ENCODE assay signal across 8 cellular contexts in the genomic region with DNA sequence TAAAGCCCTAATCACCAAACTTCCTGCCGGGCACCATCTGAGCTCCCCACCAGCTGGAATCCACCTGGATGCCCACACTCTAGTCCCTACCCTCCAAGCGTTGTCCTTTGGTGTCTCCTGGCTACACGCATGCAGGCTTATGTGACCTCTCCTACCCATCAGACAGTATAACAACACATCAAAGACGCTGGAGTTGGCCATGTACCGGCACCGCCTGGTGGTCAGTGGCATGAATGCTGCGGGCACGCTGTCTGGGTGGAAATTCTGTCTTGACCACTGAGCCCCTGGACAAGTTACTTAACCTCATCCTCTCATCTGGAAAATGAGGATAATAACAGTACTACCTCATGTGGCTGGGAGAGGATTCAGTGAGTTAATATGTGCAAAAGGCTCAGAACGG. TPM values are rescaled to one million over a fixed set of nuclear protein-coding genes. Genes with fewer than 3 reads are reported as not detected.
DNase-seq lines count a peak whose midpoint lies in the region; ATAC-seq and TF ChIP-seq lines count a peak whose summit lies in the region.

No MANE protein-coding gene starts in this region.

- H3K27ac ChIP-seq in GM23248 (0 out of 2 replicates have a peak overlapping the region, but pooled peaks have one; percentile 12), trophoblast cell (ENCODE audit: low read depth, low read length) (no peak overlapping the region)

- no peak overlapping the region for H3K23ac ChIP-seq in trophoblast cell (ENCODE audit: low read length)

- H3K4ac ChIP-seq in trophoblast cell (ENCODE audit: low read depth, low read length), result no peak overlapping the region

- peaks cover 3% of the 10 kb centered on the region for H3K79me1 ChIP-seq in trophoblast cell (ENCODE audit: low read length)

- H3K27me3 ChIP-seq in BJ (ENCODE audit: control insufficient read depth, insufficient read depth, low read length) (no peaks in the 10 kb centered on the region), GM23248 (replicated peaks; ENCODE audit: insufficient read depth) (no peaks in the 10 kb centered on the region), kidney epithelial cell (ENCODE audit: control insufficient read depth, insufficient read depth, low read length) (no peaks in the 10 kb centered on the region), trophoblast cell (ENCODE audit: insufficient read depth, low read length) (no peaks in the 10 kb centered on the region)

- DNase-seq in BJ (ENCODE audit: low read depth), result no peak
- DNase-seq in GM23248, result peak; percentile 34
- peak; percentile 54 for DNase-seq in WTC11 (ENCODE audit: low spot score)
- no peak for DNase-seq in kidney epithelial cell (ENCODE audit: low read depth)
- no peak for DNase-seq in trophoblast cell
- no peak for DNase-seq in occipital lobe (lab: John Stamatoyannopoulos, UW)

- H2AFZ ChIP-seq in GM23248 (no peak overlapping the region), trophoblast cell (ENCODE audit: insufficient read depth, low read length, poor library complexity) (no peak overlapping the region)

- CTCF ChIA-PET in BJ (lab: Yijun Ruan, JAX), result interaction anchor here (1.8 to 5.5 kb wide), 5 partner anchors 9 to 49 kb away, joined by 4 to 25 read pairs (median 9); partner anchors contain the start of gene TBC1D2
- CTCF ChIA-PET in WTC11 (lab: Charles Lee), result interaction anchor here (1.2 to 2.0 kb wide), 4 partner anchors 10 to 142 kb away, joined by 3 to 8 read pairs (median 4); no protein-coding TSS in a partner anchor

- H2BK120ac ChIP-seq in trophoblast cell (ENCODE audit: insufficient read depth, low read length, poor library complexity), result no peak overlapping the region

- TF ChIP-seq CTCF in BJ (IDR thresholded peaks at IDR 0.05; ENCODE audit: insufficient read depth, low read depth, low read length), result peak; percentile 56
- peak; percentile 28; the same call in 1 of the 2 replicates for TF ChIP-seq CTCF in WTC11 (IDR thresholded peaks at IDR 0.05)
- TF ChIP-seq CTCF in kidney epithelial cell (IDR thresholded peaks at IDR 0.05; ENCODE audit: insufficient read depth, low read length, poor library complexity, severe bottlenecking), result peak; percentile 49

- H3K9me3 Mint-ChIP-seq in WTC11, result no peaks in the 10 kb centered on the region

- peaks cover 45% of the 10 kb centered on the region for H3K4me1 Mint-ChIP-seq in WTC11

- no peaks in the 10 kb centered on the region for H3K9me2 ChIP-seq in GM23248 (ENCODE audit: insufficient read depth)

- peaks cover 27% of the 10 kb centered on the region for H3K36me3 Mint-ChIP-seq in WTC11

- POLR2A ChIA-PET in BJ (lab: Charles Lee) (no interaction called here), WTC11 (lab: Charles Lee) (no interaction called here)

- in situ Hi-C loops in GM23248 (cut with MboI), result no loop called here

- H3K4me3 Mint-ChIP-seq in WTC11, result no peak overlapping the region

- no peaks in the 10 kb centered on the region for H4K20me1 ChIP-seq in GM23248 (ENCODE audit: insufficient read depth)

- no peak overlapping the region for H4K91ac ChIP-seq in trophoblast cell (ENCODE audit: low read depth, low read length)

- no peak overlapping the region for H3K14ac ChIP-seq in trophoblast cell (ENCODE audit: low read length)

- no peaks in the 10 kb centered on the region for H3K4me1 ChIP-seq in GM23248 (ENCODE audit: insufficient read depth)
- peaks cover 6 to 12% of the 10 kb centered on the region in 2 experiments for H3K4me1 ChIP-seq in trophoblast cell (ENCODE audit: control insufficient read depth in 1 of 2, insufficient read depth in 2 of 2, low read length in 2 of 2)

- H3K36me3 ChIP-seq in BJ (ENCODE audit: control insufficient read depth, insufficient read depth, low read length) (peaks cover 29% of the 10 kb centered on the region), GM23248 (ENCODE audit: low read depth) (peaks cover 51% of the 10 kb centered on the region), kidney epithelial cell (ENCODE audit: control insufficient read depth, insufficient read depth, low read length) (peaks cover 2% of the 10 kb centered on the region), trophoblast cell (ENCODE audit: control insufficient read depth in 1 of 2, insufficient read depth in 2 of 2, low read length in 2 of 2) (peaks cover 19 to 34% of the 10 kb centered on the region in 2 experiments)

- H3K9ac ChIP-seq in GM23248, result peak overlapping the region; percentile 46; the same call in 1 of the 2 replicates
- H3K9ac ChIP-seq in trophoblast cell (ENCODE audit: low read length), result no peak overlapping the region

- H3K4me2 ChIP-seq in GM23248 (ENCODE audit: unreplicated experiment), result no peak overlapping the region
- H3K4me2 ChIP-seq in trophoblast cell (ENCODE audit: low read length), result no peak overlapping the region

- no peak overlapping the region for H2AK5ac ChIP-seq in trophoblast cell (ENCODE audit: low read length)

- H3K79me2 ChIP-seq in GM23248 (ENCODE audit: insufficient read depth), result no peaks in the 10 kb centered on the region
- H3K79me2 ChIP-seq in trophoblast cell (ENCODE audit: control insufficient read depth, insufficient read depth, low read length, poor library complexity), result no peaks in the 10 kb centered on the region

- no peak overlapping the region for H3K18ac ChIP-seq in trophoblast cell (ENCODE audit: low read length)

- no peaks in the 10 kb centered on the region for H3K9me3 ChIP-seq in GM23248 (ENCODE audit: low read depth)
- no peaks in the 10 kb centered on the region for H3K9me3 ChIP-seq in trophoblast cell (ENCODE audit: insufficient read depth, low read depth, low read length)

- H3K4me3 ChIP-seq in BJ (ENCODE audit: low read depth, low read length) (no peak overlapping the region), GM23248 (no peak overlapping the region), kidney epithelial cell (ENCODE audit: low read depth, low read length) (no peak overlapping the region), trophoblast cell (ENCODE audit: low read depth, low read length) (no peak overlapping the region)

- peak overlapping the region; percentile 67 for H3K27ac Mint-ChIP-seq in WTC11

- H3F3A ChIP-seq in GM23248 (ENCODE audit: insufficient read depth), result no peaks in the 10 kb centered on the region; the same call in 1 of the 2 replicates

- no peak overlapping the region for H4K8ac ChIP-seq in trophoblast cell (ENCODE audit: low read depth, low read length)

- WGBS in GM23248 (ENCODE audit: low coverage in 1 of 2, low lambda C conversion rate in 2 of 2, missing lambda C conversion rate in 2 of 2), 2 experiments, result 93 to 95% methylated on average over 9 of the region's 9 CpGs
- no CpG with 5 or more reads among the region's 9 CpGs for WGBS in trophoblast cell (ENCODE audit: extremely low coverage, insufficient coverage, insufficient read length)

- H3K27me3 Mint-ChIP-seq in WTC11 (ENCODE audit: low read depth), result no peaks in the 10 kb centered on the region

- no peak overlapping the region for H2BK5ac ChIP-seq in trophoblast cell (ENCODE audit: low read depth, low read length, poor library complexity)

- no peak overlapping the region for H2BK12ac ChIP-seq in trophoblast cell (ENCODE audit: low read length)

- H4K12ac ChIP-seq in trophoblast cell (ENCODE audit: low read depth, low read length), result no peak overlapping the region

- ATAC-seq in WTC11, result peak; percentile 11
- no peak for ATAC-seq in GM21737 (IDR thresholded peaks at IDR 0.05; ENCODE audit: unreplicated experiment)
- ATAC-seq in GM18858 (IDR thresholded peaks at IDR 0.05; ENCODE audit: unreplicated experiment), result no peak

TF ChIP-seq in WTC11, 78 proteins besides CTCF, POLR2A, EP300 and RAD21 (continues in another document):
- TF ChIP-seq USF1 (CRISPR knock-in tag; IDR thresholded peaks at IDR 0.05) (no peak), SMAD3 (CRISPR knock-in tag; IDR thresholded peaks at IDR 0.05; ENCODE audit: borderline replicate concordance) (no peak), SMAD4 (CRISPR knock-in tag; IDR thresholded peaks at IDR 0.05) (no peak), FOXP1 (CRISPR knock-in tag; IDR thresholded peaks at IDR 0.05; ENCODE audit: borderline replicate concordance) (no peak), ZNF671 (CRISPR knock-in tag; IDR thresholded peaks at IDR 0.05) (no peak), CREM (CRISPR knock-in tag; IDR thresholded peaks at IDR 0.05) (no peak), NFATC4 (CRISPR knock-in tag; IDR thresholded peaks at IDR 0.05) (no peak), OVOL2 (CRISPR knock-in tag; IDR thresholded peaks at IDR 0.05; ENCODE audit: borderline replicate concordance) (no peak), PRRX2 (CRISPR knock-in tag; IDR thresholded peaks at IDR 0.05) (no peak)

RNA-seq across cellular contexts. Expression of gene CORO2A, which starts 23.4 kb away (rescaled TPM):
- polyA plus RNA-seq in BJ (2011; rRNA removed) (1.2 and 1.5 TPM in 2 replicates), GM23248 (2016; fragmentation: Nextera tagmentation; extraction: Ambion mirVana) (1.3 and 1.5 TPM in 2 replicates)
- polyA minus RNA-seq in BJ (2011; rRNA and poly(A)+ RNA removed), result 1.2 and 1.6 TPM in 2 replicates
- total RNA-seq in GM23248 (2014; rRNA removed; shearing (Covaris generic)), result 0.86 and 1.5 TPM in 2 replicates
- total RNA-seq in WTC11 (2021) (32.5 to 37.0 TPM (median 35.9 TPM) in 3 replicates), kidney epithelial cell (7.8 and 9.5 TPM in 2 replicates), occipital lobe (5.1 TPM)
- polyA plus RNA-seq in trophoblast cell (2013), result 34.0 and 35.3 TPM in 2 replicates

RNA-seq across cellular contexts. Expression of gene TBC1D2, which starts 39.6 kb away (rescaled TPM):
- polyA plus RNA-seq in BJ (2011; rRNA removed) (38.8 and 70.3 TPM in 2 replicates), GM23248 (2016; fragmentation: Nextera tagmentation; extraction: Ambion mirVana) (56.2 and 58.9 TPM in 2 replicates)
- polyA minus RNA-seq in BJ (2011; rRNA and poly(A)+ RNA removed), result 39.0 and 56.7 TPM in 2 replicates
- 57.5 and 58.4 TPM in 2 replicates for total RNA-seq in GM23248 (2014; rRNA removed; shearing (Covaris generic))
- total RNA-seq in WTC11 (2021) (10.6 to 11.4 TPM (median 11.1 TPM) in 3 replicates), kidney epithelial cell (21.4 and 23.6 TPM in 2 replicates), occipital lobe (1.9 TPM)
- 18.4 and 19.5 TPM in 2 replicates for polyA plus RNA-seq in trophoblast cell (2013)

Comparison
In these comparisons a context has a peak if more than half of its experiments do, and no peak if none do; other contexts are left out.
1. DNase-seq: peak in GM23248 (single experiment) and WTC11 (single experiment); none in BJ (single experiment), kidney epithelial cell (single experiment), trophoblast cell (0 of 2) and occipital lobe (single experiment).
2. Peak in every context shown above with its lines, with median percentiles within 50 percentile points of each other: CTCF ChIP-seq.